2 cellular contexts compared by ENCODE assay signal in genomic region chr20:31859998-31860380, GRCh38.
TF ChIP-seq lines count a peak whose summit lies in the region.

No MANE protein-coding gene starts in this region.

TF ChIP-seq in H1, 55 proteins besides CTCF, POLR2A, EP300 and RAD21:
- TF ChIP-seq ZNF274 (IDR thresholded peaks at IDR 0.05; ENCODE audit: borderline replicate concordance, extremely low read depth, low read length) (no peak), CREB1 (IDR thresholded peaks at IDR 0.05) (no peak), CEBPB (IDR thresholded peaks at IDR 0.05; ENCODE audit: low read depth, low read length) (no peak), JUND (IDR thresholded peaks at IDR 0.05; ENCODE audit: low read length) (no peak), BCL11A (IDR thresholded peaks at IDR 0.05; ENCODE audit: low read depth in 2 of 2, low read length in 2 of 2) (no peak)

TF ChIP-seq in neural cell, 6 proteins besides CTCF, POLR2A, EP300 and RAD21:
- no peak for TF ChIP-seq REST (IDR thresholded peaks at IDR 0.05; ENCODE audit: borderline replicate concordance)
- no peak for TF ChIP-seq SMC3 (conservative IDR thresholded peaks at IDR 0.05; ENCODE audit: poor library complexity)
